Comparison of ENCODE assay signal across 9 cellular contexts in the genomic region with DNA sequence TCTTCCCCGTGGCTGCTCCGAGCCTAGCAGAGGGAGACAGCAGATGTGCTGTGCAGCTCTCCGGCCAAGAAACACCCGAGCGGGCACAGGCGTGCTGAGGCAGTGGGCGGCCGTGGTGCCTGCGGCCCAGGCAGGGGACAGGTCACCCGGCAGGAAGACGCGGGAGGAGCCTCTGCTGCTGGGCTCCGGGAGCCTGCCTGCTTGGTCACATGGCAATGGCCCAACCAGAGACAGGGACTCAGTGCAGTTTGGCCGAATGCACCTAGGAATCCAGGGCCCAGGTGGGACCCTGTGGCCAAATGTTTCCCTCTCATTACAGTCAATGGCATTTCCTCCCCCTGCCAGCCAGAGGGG.
DNase-seq lines count a peak whose midpoint lies in the region; ATAC-seq and TF ChIP-seq lines count a peak whose summit lies in the region.
"Had no signal": no experiment of that assay in that cellular context is flagged by ENCODE, and none has a peak within 500 bp of the region (broad histone marks: within the 10 kb centered on the region; RNA-seq: fewer than 3 reads in every experiment).

No MANE protein-coding gene starts in this region.

- H3K4me1 ChIP-seq in HUES6 (ENCODE audit: control insufficient read depth, insufficient read depth, low read length) = peaks cover 14% of the 10 kb centered on the region
- H3K4me1 ChIP-seq in spleen = peaks cover 0 to 15% (median 14%) of the 10 kb centered on the region in 6 donors

- no peaks in the 10 kb centered on the region for H3K9me3 Mint-ChIP-seq in activated CD4-positive, alpha-beta T cell treated with anti-CD3 and anti-CD28 coated beads, Interleukin-2, amount 10 ng/mL, durations not matched to agents 24 days and 14 days

- H3K4me3 ChIP-seq in HUES6 (ENCODE audit: low read depth, low read length) (peak overlapping the region; percentile 22; the same call in 1 of the 2 replicates), brain microvascular endothelial cell (ENCODE audit: low read depth, low read length) (peak overlapping the region; percentile 32), spleen (peak overlapping the region in 7 of 8 donors; percentile 7 to 58 (median 26))

- intact Hi-C loops in spleen (cut with DNase I; ENCODE audit: low total_unique reads) = loop anchor here (10.0 kb wide), 1 partner anchor 103 kb away; no protein-coding TSS in a partner anchor
- intact Hi-C loops in activated CD4-positive, alpha-beta T cell treated with anti-CD3 and anti-CD28 coated beads, Interleukin-2, amount 10 ng/mL, durations not matched to agents 24 days and 14 days (cut with micrococcal nuclease) = no loop called here

- DNase-seq in brain microvascular endothelial cell = no peak
- DNase-seq in iPS-NIHi11 (ENCODE audit: low spot score) = peak; percentile 76
- peak; percentile 83 for DNase-seq in spleen
- no peak for DNase-seq in activated CD4-positive, alpha-beta T cell treated with anti-CD3 and anti-CD28 coated beads, Interleukin-2, amount 10 ng/mL, durations not matched to agents 24 days and 14 days
- no peak for DNase-seq in stimulated activated CD4-positive, alpha-beta T cell treated with anti-CD3 and anti-CD28 coated beads, Interleukin-4, amount 100 ng/mL, for 1 hour
- DNase-seq: GOT3 had no signal

- TF ChIP-seq CTCF in brain microvascular endothelial cell (IDR thresholded peaks at IDR 0.05; ENCODE audit: low read depth, low read length, missing control alignments) (no peak), spleen (IDR thresholded peaks at IDR 0.05 in 8 of 11, conservative IDR thresholded peaks at IDR 0.05 in 3 of 11) (no peak)

- no peaks in the 10 kb centered on the region for H3K4me1 Mint-ChIP-seq in activated CD4-positive, alpha-beta T cell treated with anti-CD3 and anti-CD28 coated beads, Interleukin-2, amount 10 ng/mL, durations not matched to agents 24 days and 14 days

- in situ Hi-C loops in brain microvascular endothelial cell (cut with HindIII; ENCODE audit: low pct_ligation_motif_present, low sequenced_read_pairs) = no loop called here

- peaks cover 2% of the 10 kb centered on the region for H3K27me3 Mint-ChIP-seq in activated CD4-positive, alpha-beta T cell treated with anti-CD3 and anti-CD28 coated beads, Interleukin-2, amount 10 ng/mL, durations not matched to agents 24 days and 14 days

- no peak for TF ChIP-seq POLR2A in spleen (IDR thresholded peaks at IDR 0.05)

- H3K27me3 ChIP-seq in HUES6 (ENCODE audit: control insufficient read depth, insufficient read depth, low read length) (no peaks in the 10 kb centered on the region), brain microvascular endothelial cell (replicated peaks) (no peaks in the 10 kb centered on the region), spleen (replicated peaks in 1 of 7) (peaks cover 0 to 14% (median 0%) of the 10 kb centered on the region in 7 donors)

- H3K36me3 Mint-ChIP-seq in activated CD4-positive, alpha-beta T cell treated with anti-CD3 and anti-CD28 coated beads, Interleukin-2, amount 10 ng/mL, durations not matched to agents 24 days and 14 days (ENCODE audit: low read depth) = no peaks in the 10 kb centered on the region

- WGBS in spleen, 5 donors = 55 to 72% (median 64%) methylated on average over 11 to 14 of the region's 14 CpGs

- H3K27ac Mint-ChIP-seq in activated CD4-positive, alpha-beta T cell treated with anti-CD3 and anti-CD28 coated beads, Interleukin-2, amount 10 ng/mL, durations not matched to agents 24 days and 14 days = no peak overlapping the region

- peak overlapping the region; percentile 27; the same call in 1 of the 2 replicates for H3K27ac ChIP-seq in HUES6 (ENCODE audit: low read depth, low read length)
- no peak overlapping the region for H3K27ac ChIP-seq in brain microvascular endothelial cell
- peak overlapping the region in 6 of 8 donors; percentile 26 to 74 (median 59) for H3K27ac ChIP-seq in spleen

- H3K9ac ChIP-seq in HUES6 (ENCODE audit: low read length) = no peak overlapping the region

- H3K36me3 ChIP-seq in HUES6 (ENCODE audit: control insufficient read depth, insufficient read depth, low read length) (no peaks in the 10 kb centered on the region), brain microvascular endothelial cell (replicated peaks) (no peaks in the 10 kb centered on the region), spleen (no peaks in the 10 kb centered on the region)

- no peak overlapping the region for H3K4me3 Mint-ChIP-seq in activated CD4-positive, alpha-beta T cell treated with anti-CD3 and anti-CD28 coated beads, Interleukin-2, amount 10 ng/mL, durations not matched to agents 24 days and 14 days

- H3K9me3 ChIP-seq in HUES6 (ENCODE audit: control insufficient read depth, insufficient read depth, low read depth, low read length) (no peaks in the 10 kb centered on the region), spleen (no peaks in the 10 kb centered on the region)

- ATAC-seq in GM18870 (IDR thresholded peaks at IDR 0.05; ENCODE audit: unreplicated experiment) (no peak), GM18873 (IDR thresholded peaks at IDR 0.05; ENCODE audit: low FRiP score, unreplicated experiment) (no peak)

Comparison
In these comparisons a context has a peak if more than half of its experiments do, and no peak if none do; other contexts are left out.
1. DNase-seq: peak in iPS-NIHi11 (single experiment) and spleen (single experiment); none in brain microvascular endothelial cell (single experiment), activated CD4-positive, alpha-beta T cell treated with anti-CD3 and anti-CD28 coated beads, Interleukin-2, amount 10 ng/mL, durations not matched to agents 24 days and 14 days (single experiment) and stimulated activated CD4-positive, alpha-beta T cell treated with anti-CD3 and anti-CD28 coated beads, Interleukin-4, amount 100 ng/mL, for 1 hour (single experiment).
2. Peak in every context shown above with its lines, with median percentiles within 50 percentile points of each other: H3K4me3 ChIP-seq.